In genomic region chr16:57244463-57244766, GRCh38 we compare ENCODE assay signal across 8 cellular contexts. TPM values are rescaled to one million over a fixed set of nuclear protein-coding genes. Genes with fewer than 3 reads are reported as not detected.
A peak's percentile ranks its signal among the peaks of the same experiment; 100 is the strongest.
DNase-seq lines count a peak whose midpoint lies in the region; ATAC-seq lines count a peak whose summit lies in the region.

No MANE protein-coding gene starts in this region.

- POLR2A ChIA-PET in activated CD4-positive, alpha-beta T cell treated with anti-CD3 and anti-CD28 coated beads for 36 hours (lab: Charles Lee), result no interaction called here

- ATAC-seq in activated CD4-positive, alpha-beta T cell treated with anti-CD3 and anti-CD28 coated beads for 36 hours, result peak; percentile 69

- peak overlapping the region; percentile 62 for H2AFZ ChIP-seq in neuron (ENCODE audit: low read depth, low read length)

- H3K27me3 Mint-ChIP-seq in activated CD4-positive, alpha-beta T cell treated with anti-CD3 and anti-CD28 coated beads for 36 hours, result no peaks in the 10 kb centered on the region
- no peaks in the 10 kb centered on the region for H3K27me3 Mint-ChIP-seq in IgD-negative memory B cell

- no peaks in the 10 kb centered on the region for H3K9me3 Mint-ChIP-seq in activated CD4-positive, alpha-beta T cell treated with anti-CD3 and anti-CD28 coated beads for 36 hours (ENCODE audit: low read depth)
- no peaks in the 10 kb centered on the region for H3K9me3 Mint-ChIP-seq in IgD-negative memory B cell

- peak overlapping the region; percentile 45 for H3K27ac ChIP-seq in ectodermal cell (ENCODE audit: insufficient read depth, low read depth, low read length, poor library complexity, severe bottlenecking)

- H3K36me3 ChIP-seq in ectodermal cell (ENCODE audit: control insufficient read depth, insufficient read depth, low read length) (no peaks in the 10 kb centered on the region), neuron (ENCODE audit: insufficient read depth, low read length) (peaks cover 32% of the 10 kb centered on the region)

- intact Hi-C loops in activated CD4-positive, alpha-beta T cell treated with anti-CD3 and anti-CD28 coated beads for 36 hours (cut with DNase I, micrococcal nuclease), result loop anchor here (1.0 to 2.0 kb wide), 4 partner anchors 56 to 884 kb away; partner anchors contain the start of genes CFAP20 (in 1 of the 2), PSME3IP1 (in 1 of the 2) and RSPRY1 (in 1 of the 2)

- CTCF ChIA-PET in activated CD4-positive, alpha-beta T cell treated with anti-CD3 and anti-CD28 coated beads for 36 hours (lab: Charles Lee), result interaction anchor here (1.4 kb wide), 1 partner anchor 8 kb away, joined by 4 read pairs; no protein-coding TSS in a partner anchor

- DNase-seq in activated CD4-positive, alpha-beta T cell treated with anti-CD3 and anti-CD28 coated beads for 36 hours, result no peak
- no peak for DNase-seq in activated CD4-positive, alpha-beta T cell treated with anti-CD3 and anti-CD28 coated beads, Interleukin-2, amount 50 U/mL, for 1 hour
- DNase-seq in NCI-H1105 treated with DMSO at 0.1 percent for 48 hours (lab: John Stamatoyannopoulos, UW) (no peak), islet precursor cell (no peak)
- no peak for DNase-seq in stimulated activated CD4-positive, alpha-beta T cell treated with anti-CD3 and anti-CD28 coated beads, Interleukin-4, amount 100 ng/mL, for 4 hours

- H3K4me3 ChIP-seq in ectodermal cell (ENCODE audit: insufficient read depth, low read depth, low read length), result peak overlapping the region; percentile 81
- H3K4me3 ChIP-seq in neuron (ENCODE audit: low read length), result peak overlapping the region; percentile 52

- H3K4me1 Mint-ChIP-seq in activated CD4-positive, alpha-beta T cell treated with anti-CD3 and anti-CD28 coated beads for 36 hours, result peaks cover 19% of the 10 kb centered on the region
- H3K4me1 Mint-ChIP-seq in IgD-negative memory B cell, result peaks cover 28 to 38% (median 28%) of the 10 kb centered on the region in 3 donors

- H3K4me1 ChIP-seq in ectodermal cell (ENCODE audit: control insufficient read depth, insufficient read depth, low read length) (no peaks in the 10 kb centered on the region), neuron (ENCODE audit: insufficient read depth, low read length) (peaks cover 7% of the 10 kb centered on the region)

- H3K9me3 ChIP-seq in ectodermal cell (ENCODE audit: control insufficient read depth, low read length), result no peaks in the 10 kb centered on the region
- H3K9me3 ChIP-seq in neuron (ENCODE audit: low read length), result peaks cover 2% of the 10 kb centered on the region

- H3K4me3 Mint-ChIP-seq in activated CD4-positive, alpha-beta T cell treated with anti-CD3 and anti-CD28 coated beads for 36 hours, result peak overlapping the region; percentile 86
- H3K4me3 Mint-ChIP-seq in IgD-negative memory B cell, result peak overlapping the region; percentile 92 to 98 (median 96)

- no peaks in the 10 kb centered on the region for H3K27me3 ChIP-seq in ectodermal cell (ENCODE audit: control insufficient read depth, insufficient read depth, low read length, poor library complexity, severe bottlenecking)
- no peaks in the 10 kb centered on the region for H3K27me3 ChIP-seq in neuron (ENCODE audit: insufficient read depth, low read length)

- 27 to 33% methylated on average over 9 of the region's 9 CpGs for WGBS in ectodermal cell, 2 experiments

- peaks cover 5% of the 10 kb centered on the region for H3K36me3 Mint-ChIP-seq in activated CD4-positive, alpha-beta T cell treated with anti-CD3 and anti-CD28 coated beads for 36 hours (ENCODE audit: low read depth)
- no peaks in the 10 kb centered on the region for H3K36me3 Mint-ChIP-seq in IgD-negative memory B cell

- peak overlapping the region; percentile 92 for H3K27ac Mint-ChIP-seq in activated CD4-positive, alpha-beta T cell treated with anti-CD3 and anti-CD28 coated beads for 36 hours
- peak overlapping the region; percentile 89 to 99 (median 98) for H3K27ac Mint-ChIP-seq in IgD-negative memory B cell

RNA-seq across cellular contexts. Expression of gene ARL2BP, which starts 0.6 kb away (rescaled TPM):
- total RNA-seq in activated CD4-positive, alpha-beta T cell treated with anti-CD3 and anti-CD28 coated beads for 36 hours, result 10 to 100 TPM in 1 of 2 experiments, 1 to 10 TPM in 1; 9.9 to 11.1 TPM
- 108 TPM for polyA plus RNA-seq in IgD-negative memory B cell
- polyA plus RNA-seq in ectodermal cell (2013, experiment 1 of 4), result 35.2 TPM
- 30.9 TPM for polyA plus RNA-seq in ectodermal cell (2013, experiment 2 of 4)
- polyA plus RNA-seq in ectodermal cell (2013, experiment 3 of 4), result 31.1 TPM
- 39.2 TPM for polyA plus RNA-seq in ectodermal cell (2013, experiment 4 of 4)

RNA-seq across cellular contexts. Expression of gene PLLP, which starts 40.1 kb away (rescaled TPM):
- total RNA-seq in activated CD4-positive, alpha-beta T cell treated with anti-CD3 and anti-CD28 coated beads for 36 hours, result under 1 TPM; 0.30 to 0.33 TPM
- 1.1 TPM for polyA plus RNA-seq in IgD-negative memory B cell
- polyA plus RNA-seq in ectodermal cell (2013, experiment 1 of 4), result 0.57 TPM
- polyA plus RNA-seq in ectodermal cell (2013, experiment 2 of 4), result 0.96 TPM
- 1.3 TPM for polyA plus RNA-seq in ectodermal cell (2013, experiment 3 of 4)
- 1.7 TPM for polyA plus RNA-seq in ectodermal cell (2013, experiment 4 of 4)

RNA-seq across cellular contexts. Expression of gene RSPRY1, which starts 58.3 kb away (rescaled TPM):
- total RNA-seq in activated CD4-positive, alpha-beta T cell treated with anti-CD3 and anti-CD28 coated beads for 36 hours, result 10 to 100 TPM; 24.6 to 30.2 TPM
- polyA plus RNA-seq in IgD-negative memory B cell, result 38.2 TPM
- polyA plus RNA-seq in ectodermal cell (2013, experiment 1 of 4), result 35.7 TPM
- polyA plus RNA-seq in ectodermal cell (2013, experiment 2 of 4), result 34.0 TPM
- polyA plus RNA-seq in ectodermal cell (2013, experiment 3 of 4), result 27.9 TPM
- polyA plus RNA-seq in ectodermal cell (2013, experiment 4 of 4), result 36.3 TPM

RNA-seq across cellular contexts. Expression of gene PSME3IP1, which starts 58.6 kb away (rescaled TPM):
- 100 to 1,000 TPM; 111 to 156 TPM for total RNA-seq in activated CD4-positive, alpha-beta T cell treated with anti-CD3 and anti-CD28 coated beads for 36 hours
- polyA plus RNA-seq in IgD-negative memory B cell, result 91.6 TPM
- 144 TPM for polyA plus RNA-seq in ectodermal cell (2013, experiment 1 of 4)
- 121 TPM for polyA plus RNA-seq in ectodermal cell (2013, experiment 2 of 4)
- 92.5 TPM for polyA plus RNA-seq in ectodermal cell (2013, experiment 3 of 4)
- polyA plus RNA-seq in ectodermal cell (2013, experiment 4 of 4), result 114 TPM
